In the genomic region with DNA sequence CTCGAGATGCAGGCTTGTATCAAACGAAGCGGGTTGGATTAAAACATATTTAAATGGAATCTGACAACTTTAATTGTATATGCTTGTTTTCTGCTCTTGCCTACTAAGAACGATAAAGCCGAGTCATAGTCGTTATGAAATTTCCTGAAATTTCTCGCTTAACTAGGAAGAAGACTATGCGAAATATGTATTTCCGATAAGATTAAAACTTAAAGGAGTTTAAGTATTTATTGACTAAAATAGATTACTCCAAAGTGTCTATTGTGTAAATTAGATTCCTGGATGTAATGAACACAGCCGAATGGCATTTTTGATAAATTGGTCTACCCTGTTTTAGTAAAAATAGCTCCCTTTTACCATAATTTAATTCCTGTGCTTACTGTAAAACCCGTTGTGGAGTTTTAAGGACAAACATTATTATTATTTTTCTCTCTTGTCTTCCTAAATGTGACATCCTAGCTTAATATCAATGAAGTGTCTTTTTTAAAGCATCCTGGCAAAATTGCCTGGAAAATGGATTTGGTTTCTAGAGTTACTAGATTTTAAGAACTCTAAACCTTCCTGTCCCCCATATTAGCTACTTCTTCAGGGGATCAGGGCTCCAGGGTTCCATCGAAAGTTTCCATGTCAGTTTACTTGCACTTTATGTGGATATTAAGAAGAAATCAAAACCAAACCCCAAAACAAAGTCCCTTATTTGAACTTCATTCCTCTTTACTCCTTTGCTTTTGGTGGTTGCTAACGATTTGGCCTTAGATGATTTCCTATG, we compare ENCODE assay signal across 9 cellular contexts. TPM values are rescaled to one million over a fixed set of nuclear protein-coding genes. Genes with fewer than 3 reads are reported as not detected.
DNase-seq lines count a peak whose midpoint lies in the region; ATAC-seq, FAIRE-seq and TF ChIP-seq lines count a peak whose summit lies in the region.
"Had no signal": no experiment of that assay in that cellular context is flagged by ENCODE, and none has a peak within 500 bp of the region (broad histone marks: within the 10 kb centered on the region; RNA-seq: fewer than 3 reads in every experiment).

No MANE protein-coding gene starts in this region.

- no peaks in the 10 kb centered on the region for H3K9me3 Mint-ChIP-seq in activated naive CD4-positive, alpha-beta T cell treated with anti-CD3 and anti-CD28 coated beads for 36 hours
- H3K9me3 Mint-ChIP-seq in type B pancreatic cell: no peaks in the 10 kb centered on the region

- no peak for TF ChIP-seq EP300 in HepG2 (IDR thresholded peaks at IDR 0.05; ENCODE audit: low read depth in 2 of 2, low read length in 2 of 2)
- no peak for TF ChIP-seq EP300 in HepG2 (CRISPR knock-in tag; IDR thresholded peaks at IDR 0.05; ENCODE audit: borderline replicate concordance)

- peaks cover 47% of the 10 kb centered on the region for H3K4me1 ChIP-seq in HepG2 (ENCODE audit: insufficient read depth, low read length)

- peaks cover 19% of the 10 kb centered on the region for H3K4me1 Mint-ChIP-seq in activated naive CD4-positive, alpha-beta T cell treated with anti-CD3 and anti-CD28 coated beads for 36 hours (ENCODE audit: low read depth)
- peaks cover 38% of the 10 kb centered on the region for H3K4me1 Mint-ChIP-seq in type B pancreatic cell (ENCODE audit: unreplicated experiment)

- H3K27ac Mint-ChIP-seq in activated naive CD4-positive, alpha-beta T cell treated with anti-CD3 and anti-CD28 coated beads for 36 hours: no peak overlapping the region
- H3K27ac Mint-ChIP-seq in type B pancreatic cell: peak overlapping the region; percentile 90

- ATAC-seq in HepG2 (no peak), HG03135 (IDR thresholded peaks at IDR 0.05; ENCODE audit: unreplicated experiment) (no peak)

- no peak for TF ChIP-seq RAD21 in HepG2 (CRISPR knock-in tag; IDR thresholded peaks at IDR 0.05)

- WGBS in HepG2 (ENCODE audit: low lambda C conversion rate): 13% methylated on average over 13 of the region's 13 CpGs

- H3K79me2 ChIP-seq in HepG2 (ENCODE audit: insufficient read depth, low read length): peaks cover 50% of the 10 kb centered on the region

- H3K36me3 ChIP-seq in HepG2 (replicated peaks in 1 of 2; ENCODE audit: control insufficient read depth in 1 of 2, insufficient read depth in 2 of 2, low read length in 2 of 2): peaks cover 2% of the 10 kb centered on the region in 2 experiments; a peak in 1 of 5 replicates

- peak; percentile 26 for FAIRE-seq in HepG2 (lab: Jason Lieb, UNC)

- no peaks in the 10 kb centered on the region for H3K9me3 ChIP-seq in HepG2 (ENCODE audit: low read length)

- peak overlapping the region; percentile 54 for H3K27ac ChIP-seq in HepG2 (ENCODE audit: extremely low read length, insufficient read depth, low read length)

- no peak for TF ChIP-seq POLR2A in HepG2 (IDR thresholded peaks at IDR 0.05; ENCODE audit: insufficient read depth in 1 of 2, low read depth in 2 of 2, low read length in 2 of 2)

- in situ Hi-C loops in HepG2 (cut with HindIII; ENCODE audit: extremely low pct_ligation_motif_present, low pct_unique_long_range_greater_than_20kb): loop anchor here (5.0 to 10.0 kb wide), 3 partner anchors 76 to 437 kb away; no protein-coding TSS in a partner anchor

- H3K4me3 Mint-ChIP-seq in activated naive CD4-positive, alpha-beta T cell treated with anti-CD3 and anti-CD28 coated beads for 36 hours: peak overlapping the region; percentile 70
- peak overlapping the region; percentile 89 for H3K4me3 Mint-ChIP-seq in type B pancreatic cell

- TSS peak; percentile 48 for BruUV-seq in HepG2 (replicated peaks; lab: Mats Ljungman, UMichigan)

- no peak for TF ChIP-seq CTCF in HepG2 (CRISPR knock-in tag; IDR thresholded peaks at IDR 0.05)
- no peak for TF ChIP-seq CTCF in type B pancreatic cell (conservative IDR thresholded peaks at IDR 0.05)

- intact Hi-C loops in activated naive CD4-positive, alpha-beta T cell treated with anti-CD3 and anti-CD28 coated beads for 36 hours (cut with micrococcal nuclease): loop anchor here (10.0 kb wide), 1 partner anchor 547 kb away; no protein-coding TSS in a partner anchor
- intact Hi-C loops in HepG2 (cut with micrococcal nuclease; ENCODE audit: unreplicated experiment): loop anchor here (2.0 to 5.0 kb wide), 2 partner anchors 39 to 65 kb away; no protein-coding TSS in a partner anchor

- no peaks in the 10 kb centered on the region for H3K27me3 Mint-ChIP-seq in activated naive CD4-positive, alpha-beta T cell treated with anti-CD3 and anti-CD28 coated beads for 36 hours (ENCODE audit: low read depth)
- H3K27me3 Mint-ChIP-seq in type B pancreatic cell: peaks cover 25% of the 10 kb centered on the region

- POLR2A ChIA-PET in HepG2 (lab: Yijun Ruan, JAX): interaction anchor here (1.0 kb wide), 2 partner anchors 65 to 207 kb away, joined by 3 to 5 read pairs; no protein-coding TSS in a partner anchor

- no peaks in the 10 kb centered on the region for H3K36me3 Mint-ChIP-seq in activated naive CD4-positive, alpha-beta T cell treated with anti-CD3 and anti-CD28 coated beads for 36 hours (ENCODE audit: low read depth)
- H3K36me3 Mint-ChIP-seq in type B pancreatic cell: no peaks in the 10 kb centered on the region

- no peak for DNase-seq in activated naive CD4-positive, alpha-beta T cell treated with anti-CD3 and anti-CD28 coated beads for 36 hours
- no peak for DNase-seq in activated naive CD4-positive, alpha-beta T cell treated with anti-CD3 and anti-CD28 coated beads, Interleukin-2, amount 50 U/mL, for 16 hours
- DNase-seq in amniotic epithelial cell (ENCODE audit: low read depth) (peak; percentile 81), HepG2 (ENCODE audit: low spot score) (no peak), type B pancreatic cell (ENCODE audit: extremely low spot score, unreplicated experiment) (no peak), NCI-H1417 treated with DMSO at 0.1 percent for 48 hours (lab: John Stamatoyannopoulos, UW) (no peak), NCI-H524 treated with DMSO at 0.1 percent for 48 hours (lab: John Stamatoyannopoulos, UW) (no peak)
- DNase-seq: NCI-H1105 treated with DMSO at 0.1 percent for 48 hours had no signal

- no peak overlapping the region for H2AFZ ChIP-seq in HepG2 (ENCODE audit: low read length)

- H4K20me1 ChIP-seq in HepG2 (ENCODE audit: insufficient read depth, low read length): peaks cover 28% of the 10 kb centered on the region

- peak overlapping the region; percentile 81 to 85 (median 83) for H3K4me3 ChIP-seq in HepG2 (replicated peaks in 1 of 3; ENCODE audit: insufficient read depth in 1 of 3, low read depth in 2 of 3, low read length in 3 of 3)

- CTCF ChIA-PET in activated naive CD4-positive, alpha-beta T cell treated with anti-CD3 and anti-CD28 coated beads for 36 hours (lab: Charles Lee): interaction anchor here (0.9 to 1.2 kb wide), 4 partner anchors 13 to 145 kb away, joined by 3 to 5 read pairs (median 3); no protein-coding TSS in a partner anchor
- CTCF ChIA-PET in HepG2 (lab: Yijun Ruan, JAX; ENCODE audit: low intra/inter-chr PET ratio, low total read pairs): no interaction called here

- H3K9ac ChIP-seq in HepG2 (ENCODE audit: insufficient read depth, low read depth, low read length): peak overlapping the region; percentile 82

- peak overlapping the region; percentile 71 for H3K4me2 ChIP-seq in HepG2 (ENCODE audit: low read depth, low read length)

- no peaks in the 10 kb centered on the region; a peak in 1 of 5 replicates for H3K27me3 ChIP-seq in HepG2 (ENCODE audit: control insufficient read depth in 1 of 2, insufficient read depth in 2 of 2, low read length in 2 of 2)

TF ChIP-seq in HepG2, 621 proteins besides CTCF, POLR2A, EP300 and RAD21 (continues in another document):
- 0 out of 2 replicates have a peak, but pooled peaks have one; percentile 25 for TF ChIP-seq ZNF816 (CRISPR knock-in tag; IDR thresholded peaks at IDR 0.05; ENCODE audit: borderline replicate concordance)
- TF ChIP-seq, protein P1, sequence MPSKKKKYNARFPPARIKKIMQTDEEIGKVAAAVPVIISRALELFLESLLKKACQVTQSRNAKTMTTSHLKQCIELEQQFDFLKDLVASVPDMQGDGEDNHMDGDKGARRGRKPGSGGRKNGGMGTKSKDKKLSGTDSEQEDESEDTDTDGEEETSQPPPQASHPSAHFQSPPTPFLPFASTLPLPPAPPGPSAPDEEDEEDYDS (CRISPR knock-in tag; IDR thresholded peaks at IDR 0.05): 0 out of 2 replicates have a peak, but pooled peaks have one; percentile 12
- TF ChIP-seq SP1 (IDR thresholded peaks at IDR 0.05): no peak
- TF ChIP-seq SP1 (CRISPR knock-in tag; IDR thresholded peaks at IDR 0.05): no peak

RNA-seq across cellular contexts. Expression of a gene that starts 0.7 kb away (rescaled TPM):
- 10 to 100 TPM; 22.2 to 25.5 TPM for total RNA-seq in activated naive CD4-positive, alpha-beta T cell treated with anti-CD3 and anti-CD28 coated beads for 36 hours
- total RNA-seq in HepG2 (2016; rRNA removed; fragmentation: Illumina TruSeq; extraction: Trizol) (13.7 and 21.7 TPM in 2 replicates), type B pancreatic cell (ENCODE audit: low replicate concordance) (76.4 and 79.2 TPM in 2 replicates)
- total RNA-seq in HepG2 (2016; cell fraction: cytosol; rRNA removed; fragmentation: Illumina TruSeq; extraction: Trizol; ENCODE audit: low read depth): 11.4 and 13.0 TPM in 2 replicates
- 13.2 and 19.0 TPM in 2 replicates for total RNA-seq in HepG2 (2016; cell fraction: insoluble cytoplasmic fraction; rRNA removed; fragmentation: Illumina TruSeq; extraction: Trizol)
- 12.9 and 17.8 TPM in 2 replicates for total RNA-seq in HepG2 (2016; cell fraction: membrane; rRNA removed; fragmentation: Illumina TruSeq; extraction: Trizol)
- total RNA-seq in HepG2 (2016; cell fraction: nucleus; rRNA removed; fragmentation: Illumina TruSeq; extraction: Trizol): 34.3 and 34.4 TPM in 2 replicates
- polyA plus RNA-seq in HepG2 (2011; rRNA removed): 14.9 and 17.8 TPM in 2 replicates
- polyA plus RNA-seq in HepG2 (2011; cell fraction: cytosol; rRNA removed): 11.7 and 14.5 TPM in 2 replicates
- polyA plus RNA-seq in HepG2 (2011; cell fraction: nucleus; rRNA removed): 19.5 and 20.4 TPM in 2 replicates
- polyA plus RNA-seq in HepG2 (2012): 17.6 and 19.7 TPM in 2 replicates
- polyA plus RNA-seq in HepG2 (2016; cell fraction: cytosol; fragmentation: Illumina TruSeq; extraction: Trizol; ENCODE audit: low read depth): 7.4 and 8.5 TPM in 2 replicates
- polyA plus RNA-seq in HepG2 (2016; cell fraction: insoluble cytoplasmic fraction; fragmentation: Illumina TruSeq; extraction: Trizol; ENCODE audit: low read depth): 16.3 and 20.7 TPM in 2 replicates
- 17.8 and 18.3 TPM in 2 replicates for polyA plus RNA-seq in HepG2 (2016; cell fraction: membrane; fragmentation: Illumina TruSeq; extraction: Trizol; ENCODE audit: low read depth)
- 20.0 and 22.4 TPM in 2 replicates for polyA plus RNA-seq in HepG2 (2016; cell fraction: nucleus; fragmentation: Illumina TruSeq; extraction: Trizol; ENCODE audit: insufficient read depth, low read depth)
- 17.5 and 23.0 TPM in 2 replicates for polyA minus RNA-seq in HepG2 (2011; rRNA and poly(A)+ RNA removed; ENCODE audit: low replicate concordance)
- 9.6 and 10.6 TPM in 2 replicates for polyA minus RNA-seq in HepG2 (2011; cell fraction: cytosol; rRNA and poly(A)+ RNA removed)
- 65.1 and 68.5 TPM in 2 replicates for polyA minus RNA-seq in HepG2 (2011; cell fraction: nucleus; rRNA and poly(A)+ RNA removed)
